ENCODE assay signal across 9 cellular contexts in the genomic region with DNA sequence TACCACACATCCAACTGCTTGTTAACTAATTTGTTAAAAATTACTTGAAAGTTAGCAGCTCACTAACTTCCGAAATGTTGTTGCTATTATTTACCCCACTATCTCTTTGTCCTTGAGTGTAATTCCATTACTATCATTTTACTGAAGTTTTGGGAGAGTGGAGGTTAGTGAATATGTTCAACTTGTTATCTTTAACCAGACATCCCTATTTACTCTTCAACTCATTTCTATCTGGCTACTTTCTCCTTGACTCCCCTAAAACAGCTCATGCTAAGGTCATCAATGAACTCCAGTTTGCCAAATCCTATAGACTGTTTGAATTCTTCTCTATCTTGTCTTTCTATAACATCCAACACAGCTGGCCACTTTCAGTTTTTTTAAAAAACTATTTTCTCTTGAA. TPM values are rescaled to one million over a fixed set of nuclear protein-coding genes. Genes with fewer than 3 reads are reported as not detected.
"Had no signal": no experiment of that assay in that cellular context is flagged by ENCODE, and none has a peak within 500 bp of the region (broad histone marks: within the 10 kb centered on the region; RNA-seq: fewer than 3 reads in every experiment).

No MANE protein-coding gene starts in this region.

- DNase-seq: GDM1, GF-D8 had no signal

- FAIRE-seq: G401.6, GM12878, GM12891, GM12892, GM18507, GM19239 had no signal

- ATAC-seq: GM12878 had no signal

- H3K4me3 ChIP-seq: GM12878 had no signal

RNA-seq across cellular contexts. Expression of a gene that starts 4.3 kb away (rescaled TPM):
- total RNA-seq: G401 had no signal

RNA-seq across cellular contexts. Expression of a gene that starts 51.8 kb away (rescaled TPM):
- total RNA-seq: G401 had no signal
